In genomic region chrX:55717521-55718497, GRCh38 we compare ENCODE assay signal across 8 cellular contexts. TPM values are rescaled to one million over a fixed set of nuclear protein-coding genes. Genes with fewer than 3 reads are reported as not detected.
DNase-seq lines count a peak whose midpoint lies in the region; TF ChIP-seq lines count a peak whose summit lies in the region.

Gene RRAGB, plus strand, starts transcription at chrX:55717749. Its CDS starts 579 bp downstream, at chrX:55718328.

- peak; percentile 63 for TF ChIP-seq RAD21 in neural cell (conservative IDR thresholded peaks at IDR 0.05)

- TF ChIP-seq POLR2A in stomach (IDR thresholded peaks at IDR 0.05) = no peak

- in situ Hi-C loops in G401 (cut with HindIII; ENCODE audit: low sequenced_read_pairs) = no loop called here

- no peaks in the 10 kb centered on the region for H3K9me3 ChIP-seq in Loucy (ENCODE audit: insufficient read depth, low read depth, low read length)
- H3K9me3 ChIP-seq in neural cell (ENCODE audit: low read length) = no peaks in the 10 kb centered on the region
- H3K9me3 ChIP-seq in stomach = no peaks in the 10 kb centered on the region

- H3F3A ChIP-seq in Loucy (ENCODE audit: low read depth) (no peaks in the 10 kb centered on the region), neural cell (ENCODE audit: insufficient read depth, low read length, poor library complexity, severe bottlenecking) (no peaks in the 10 kb centered on the region)

- TF ChIP-seq CTCF in Loucy (conservative IDR thresholded peaks at IDR 0.05; ENCODE audit: low read length) = peak; percentile 71
- TF ChIP-seq CTCF in fibroblast of villous mesenchyme (IDR thresholded peaks at IDR 0.05; ENCODE audit: insufficient read depth, low read depth, low read length) = peak; percentile 53
- peak; percentile 79 for TF ChIP-seq CTCF in neural cell (IDR thresholded peaks at IDR 0.05; ENCODE audit: poor library complexity, severe bottlenecking)
- TF ChIP-seq CTCF in stomach (IDR thresholded peaks at IDR 0.05) = peak in 5 of 7 experiments; percentile 29 to 65 (median 49)

- H3K4me1 ChIP-seq in Loucy (ENCODE audit: insufficient read depth, low read length, poor library complexity, severe bottlenecking) (peaks cover 10% of the 10 kb centered on the region), stomach (peaks cover 0 to 22% (median 13%) of the 10 kb centered on the region in 4 donors)

- H2AFZ ChIP-seq in Loucy (ENCODE audit: low read length) = peak within 1 kb of the TSS; percentile 98
- peak within 1 kb of the TSS; percentile 40 for H2AFZ ChIP-seq in neural cell (ENCODE audit: low read depth, low read length)

- H3K27ac ChIP-seq in neural cell (ENCODE audit: low read length) (peak within 1 kb of the TSS; percentile 81), stomach (peak within 1 kb of the TSS; percentile 88 to 93 (median 92))

- H3K4me3 ChIP-seq in H7 (ENCODE audit: insufficient read depth, low read depth, low read length) (peak within 1 kb of the TSS; percentile 71), Loucy (ENCODE audit: low read length, poor library complexity, severe bottlenecking) (peak within 1 kb of the TSS; percentile 78), fibroblast of villous mesenchyme (ENCODE audit: low read depth, low read length) (peak within 1 kb of the TSS; percentile 82), neural cell (ENCODE audit: low read length) (peak within 1 kb of the TSS; percentile 85), stomach (peak within 1 kb of the TSS; percentile 53 to 64 (median 61))

- no peaks in the 10 kb centered on the region for H3K36me3 ChIP-seq in H7 (replicated peaks; ENCODE audit: control insufficient read depth, insufficient read depth, low read length)
- no peaks in the 10 kb centered on the region for H3K36me3 ChIP-seq in Loucy (ENCODE audit: insufficient read depth, low read length)
- no peaks in the 10 kb centered on the region for H3K36me3 ChIP-seq in neural cell (ENCODE audit: insufficient read depth, low read length)
- peaks cover 0 to 10% (median 6%) of the 10 kb centered on the region in 4 donors for H3K36me3 ChIP-seq in stomach

- WGBS in stomach, 5 donors = 0 to 53% (median 8%) methylated on average over 24 to 46 of the region's 46 CpGs

- H3K27me3 ChIP-seq in H7 (ENCODE audit: control insufficient read depth, insufficient read depth, low read length) (no peaks in the 10 kb centered on the region), Loucy (ENCODE audit: insufficient read depth, low read length, poor library complexity, severe bottlenecking) (no peaks in the 10 kb centered on the region), neural cell (ENCODE audit: insufficient read depth, low read depth, low read length) (no peaks in the 10 kb centered on the region), stomach (no peaks in the 10 kb centered on the region)

- intact Hi-C loops in stomach (cut with DNase I; ENCODE audit: low total_unique reads) = no loop called here

- peaks cover 13% of the 10 kb centered on the region; the same call in 1 of the 2 replicates for H3K79me2 ChIP-seq in Loucy (ENCODE audit: insufficient read depth, low read length)
- peaks cover 10% of the 10 kb centered on the region for H3K79me2 ChIP-seq in neural cell (replicated peaks; ENCODE audit: insufficient read depth, low read length)

- H3K4me2 ChIP-seq in Loucy (ENCODE audit: low read depth, low read length, poor library complexity, severe bottlenecking) = peak within 1 kb of the TSS; percentile 82
- H3K4me2 ChIP-seq in neural cell (ENCODE audit: low read length) = peak within 1 kb of the TSS; percentile 78

- TF ChIP-seq EP300 in neural cell (conservative IDR thresholded peaks at IDR 0.05; ENCODE audit: poor library complexity, severe bottlenecking) = no peak
- no peak for TF ChIP-seq EP300 in stomach (IDR thresholded peaks at IDR 0.05)

- H4K20me1 ChIP-seq in Loucy (ENCODE audit: insufficient read depth, low read length, poor library complexity, severe bottlenecking) (no peaks in the 10 kb centered on the region), neural cell (ENCODE audit: insufficient read depth) (no peaks in the 10 kb centered on the region)

- H3K9ac ChIP-seq in Loucy (ENCODE audit: low read depth, low read length, poor library complexity, severe bottlenecking) (peak within 1 kb of the TSS; percentile 72), neural cell (ENCODE audit: low read length) (peak within 1 kb of the TSS; percentile 80)

- peak; percentile 97 for DNase-seq in G401 (ENCODE audit: low spot score)
- DNase-seq in H7 = peak; percentile 88
- DNase-seq in SHP77 (lab: John Stamatoyannopoulos, UW) = peak; percentile 97 to 98
- peak; percentile 88 for DNase-seq in activated gamma-delta T cell treated with Interleukin-2 at 50 U/mL for 16 hours
- peak; percentile 93 for DNase-seq in fibroblast of villous mesenchyme (ENCODE audit: low read depth)
- DNase-seq in stomach = peak; percentile 92

- H3K9me2 ChIP-seq in Loucy (replicated peaks; ENCODE audit: low read depth, low read length) (no peaks in the 10 kb centered on the region), neural cell (ENCODE audit: insufficient read depth, low read length) (no peaks in the 10 kb centered on the region)

TF ChIP-seq in neural cell, 6 proteins besides CTCF, POLR2A, EP300 and RAD21:
- TF ChIP-seq TAF1 (IDR thresholded peaks at IDR 0.05; ENCODE audit: low read depth) (no peak), SMC3 (conservative IDR thresholded peaks at IDR 0.05; ENCODE audit: poor library complexity) (peak; percentile 75), EZH2 (IDR thresholded peaks at IDR 0.05; ENCODE audit: borderline replicate concordance, insufficient read depth, low read length, poor library complexity, severe bottlenecking) (no peak), MXI1 (conservative IDR thresholded peaks at IDR 0.05; ENCODE audit: poor library complexity, severe bottlenecking) (peak; percentile 71), POLR2AphosphoS5 (IDR thresholded peaks at IDR 0.05) (peak; percentile 79), REST (IDR thresholded peaks at IDR 0.05; ENCODE audit: borderline replicate concordance) (no peak)

RNA-seq across cellular contexts. Expression of gene RRAGB, which starts in this region (rescaled TPM):
- total RNA-seq in G401 (2014; rRNA removed; shearing (Covaris generic)) = 22.6 and 27.1 TPM in 2 replicates
- 6.1 and 9.0 TPM in 2 replicates for total RNA-seq in H7 (2014; rRNA removed; shearing (Covaris generic))
- total RNA-seq in fibroblast of villous mesenchyme (23.5 and 25.0 TPM in 2 replicates), stomach (10 to 100 TPM; 13.9 to 56.5 (median 47.8) TPM)
- polyA plus RNA-seq in neural cell (124 and 161 TPM in 2 replicates), stomach (10 to 100 TPM in 2 of 3 donors, 1 to 10 TPM in 1; 9.2 to 13.9 (median 11.0) TPM)
- polyA minus RNA-seq in neural cell = 82.7 and 82.8 TPM in 2 replicates

Comparison
In these comparisons a context has a peak if more than half of its experiments do, and no peak if none do; other contexts are left out.
1. Peak in every context shown above with its lines: DNase-seq, H3K4me3 ChIP-seq and H3K27ac ChIP-seq.